In the genomic region with DNA sequence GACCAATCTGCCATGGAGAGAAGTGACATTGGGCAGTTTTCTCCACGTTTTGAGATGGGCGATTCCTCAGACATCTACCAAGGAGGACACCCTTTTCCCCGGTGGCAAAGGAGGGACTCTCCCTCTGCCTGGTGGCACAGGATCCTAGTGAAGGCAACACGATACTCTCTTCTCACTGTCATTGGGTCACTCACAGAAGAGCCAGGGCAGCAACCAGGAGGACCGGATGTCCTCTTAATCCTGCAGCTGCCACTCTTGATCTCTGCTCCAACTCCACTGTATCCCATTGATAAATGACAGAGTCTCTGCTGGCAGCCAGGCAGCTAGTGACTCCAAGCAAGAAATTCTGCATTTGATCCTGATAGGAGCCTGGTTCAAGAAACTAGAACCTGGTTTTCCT, we compare ENCODE assay signal across 1 cellular context.
TF ChIP-seq lines count a peak whose summit lies in the region.

No MANE protein-coding gene starts in this region.

TF ChIP-seq in A549, 52 proteins besides CTCF, POLR2A, EP300 and RAD21:
- TF ChIP-seq RFX5 (IDR thresholded peaks at IDR 0.05) (no peak), HOXA7 (CRISPR knock-in tag; IDR thresholded peaks at IDR 0.05) (no peak), ZNF302 (CRISPR knock-in tag; IDR thresholded peaks at IDR 0.05) (no peak), HOXB5 (CRISPR knock-in tag; IDR thresholded peaks at IDR 0.05) (no peak), CHD4 (IDR thresholded peaks at IDR 0.05; ENCODE audit: borderline replicate concordance) (no peak), EHF (CRISPR knock-in tag; IDR thresholded peaks at IDR 0.05) (no peak), CBX2 (IDR thresholded peaks at IDR 0.05; ENCODE audit: borderline replicate concordance, low read depth) (no peak), CEBPB (IDR thresholded peaks at IDR 0.05) (no peak), TP53 (CRISPR knock-in tag; IDR thresholded peaks at IDR 0.05) (no peak), POLR2AphosphoS2 (conservative IDR thresholded peaks at IDR 0.05; ENCODE audit: low read length) (no peak), FOSB (CRISPR knock-in tag; IDR thresholded peaks at IDR 0.05) (no peak), RARB (CRISPR knock-in tag; IDR thresholded peaks at IDR 0.05) (no peak), RNF2 (IDR thresholded peaks at IDR 0.05; ENCODE audit: borderline replicate concordance, low read depth) (no peak), HDAC2 (IDR thresholded peaks at IDR 0.05) (no peak)
- TF ChIP-seq, protein P1, sequence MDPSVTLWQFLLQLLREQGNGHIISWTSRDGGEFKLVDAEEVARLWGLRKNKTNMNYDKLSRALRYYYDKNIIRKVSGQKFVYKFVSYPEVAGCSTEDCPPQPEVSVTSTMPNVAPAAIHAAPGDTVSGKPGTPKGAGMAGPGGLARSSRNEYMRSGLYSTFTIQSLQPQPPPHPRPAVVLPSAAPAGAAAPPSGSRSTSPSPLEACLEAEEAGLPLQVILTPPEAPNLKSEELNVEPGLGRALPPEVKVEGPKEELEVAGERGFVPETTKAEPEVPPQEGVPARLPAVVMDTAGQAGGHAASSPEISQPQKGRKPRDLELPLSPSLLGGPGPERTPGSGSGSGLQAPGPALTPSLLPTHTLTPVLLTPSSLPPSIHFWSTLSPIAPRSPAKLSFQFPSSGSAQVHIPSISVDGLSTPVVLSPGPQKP (IDR thresholded peaks at IDR 0.05; ENCODE audit: low read depth, low read length): no peak
- TF ChIP-seq, protein P2, sequence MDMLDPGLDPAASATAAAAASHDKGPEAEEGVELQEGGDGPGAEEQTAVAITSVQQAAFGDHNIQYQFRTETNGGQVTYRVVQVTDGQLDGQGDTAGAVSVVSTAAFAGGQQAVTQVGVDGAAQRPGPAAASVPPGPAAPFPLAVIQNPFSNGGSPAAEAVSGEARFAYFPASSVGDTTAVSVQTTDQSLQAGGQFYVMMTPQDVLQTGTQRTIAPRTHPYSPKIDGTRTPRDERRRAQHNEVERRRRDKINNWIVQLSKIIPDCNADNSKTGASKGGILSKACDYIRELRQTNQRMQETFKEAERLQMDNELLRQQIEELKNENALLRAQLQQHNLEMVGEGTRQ (IDR thresholded peaks at IDR 0.05): no peak
TF ChIP-seq in A549: peak in this region for 0.
